Comparison of ENCODE assay signal across 1 cellular context in genomic region chr2:161307676-161308075, GRCh38.
TF ChIP-seq lines count a peak whose summit lies in the region.

No MANE protein-coding gene starts in this region.

TF ChIP-seq in GM23338, 12 proteins besides CTCF, POLR2A, EP300 and RAD21 (continued from another document):
- TF ChIP-seq NANOG (IDR thresholded peaks at IDR 0.05; ENCODE audit: borderline replicate concordance) = no peak
- no peak for TF ChIP-seq EZH2 (IDR thresholded peaks at IDR 0.05; ENCODE audit: low read depth, unreplicated experiment)
- TF ChIP-seq ZNF114 (CRISPR knock-in tag; IDR thresholded peaks at IDR 0.05) = no peak
- TF ChIP-seq JUNB (IDR thresholded peaks at IDR 0.05; ENCODE audit: unreplicated experiment) = no peak
- no peak for TF ChIP-seq CREB1 (CRISPR knock-in tag; IDR thresholded peaks at IDR 0.05; ENCODE audit: low read depth)
- no peak for TF ChIP-seq STAT1 (IDR thresholded peaks at IDR 0.05; ENCODE audit: unreplicated experiment)
